Comparison of ENCODE assay signal across 24 cellular contexts in the genomic region with DNA sequence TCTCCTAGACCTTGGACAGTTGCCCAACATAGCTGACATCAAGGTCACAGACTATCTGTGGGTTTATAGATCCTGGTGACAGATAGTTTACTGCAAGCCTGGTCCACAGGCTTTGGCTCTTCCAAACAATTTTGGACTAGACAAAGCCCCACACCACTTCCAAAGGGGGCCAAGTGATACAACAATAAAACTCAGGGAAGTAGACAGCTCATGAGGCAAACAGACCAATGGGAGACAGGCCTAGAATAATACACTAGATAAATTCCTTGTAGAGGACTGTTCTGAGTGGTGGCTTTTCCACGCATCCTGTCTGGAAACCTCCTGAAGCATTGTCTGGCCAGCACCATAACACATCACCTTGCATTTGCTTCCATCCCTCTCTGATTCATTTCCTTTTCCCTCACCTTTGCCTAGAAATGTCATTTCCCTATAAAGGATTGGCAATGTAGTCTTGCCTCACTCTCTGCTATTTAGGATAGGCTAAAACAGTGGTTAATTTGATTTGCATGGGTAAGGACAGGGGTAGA.
"Had no signal": no experiment of that assay in that cellular context is flagged by ENCODE, and none has a peak within 500 bp of the region (broad histone marks: within the 10 kb centered on the region; RNA-seq: fewer than 3 reads in every experiment).

No MANE protein-coding gene starts in this region.

- DNase-seq: activated B cell treated with CpG ODN at 0.5 μM for 24 hours; activated CD4-positive, alpha-beta T cell treated with anti-CD3 and anti-CD28 coated beads for 1 hour; activated CD4-positive, alpha-beta T cell treated with anti-CD3 and anti-CD28 coated beads, Interleukin-2, amount 10 ng/mL, durations not matched to agents 24 days and 14 days; activated CD4-positive, alpha-beta T cell treated with anti-CD3 and anti-CD28 coated beads, Interleukin-2, amount 50 U/mL, for 48 hours; activated CD8-positive, alpha-beta memory T cell treated with anti-CD3 and anti-CD28 coated beads, Interleukin-2, amount 10 ng/mL, durations not matched to agents 7 days and 5 days; activated effector memory CD4-positive, alpha-beta T cell treated with Interleukin-2 at 50 U/mL for 16 hours; activated naive CD4-positive, alpha-beta T cell; activated naive CD8-positive, alpha-beta T cell treated with anti-CD3 and anti-CD28 coated beads, Interleukin-2, amount 50 U/mL, for 24 hours; activated T-cell treated with anti-CD3 and anti-CD28 coated beads, Interleukin-2, amount 50 U/mL, for 24 hours; amniotic stem cell; body of pancreas; KG1; NCI-H1048; NCI-H1417; NCI-H2029 treated with DMSO at 0.1 percent for 48 hours; NCI-H510A treated with DMSO at 0.1 percent for 48 hours; NCI-H69; NK-92 treated with Interleukin-12 subunit alpha and Interleukin-12 subunit beta, amount 100 ng/mL, for 24 hours; Peyer's patch; SIG-M5; SW 1271 had no signal

- H3K4me1 ChIP-seq: ascending aorta, body of pancreas, Peyer's patch had no signal

- H3K9me3 ChIP-seq: ascending aorta, body of pancreas, Peyer's patch had no signal

- H3K27ac ChIP-seq: ascending aorta, body of pancreas, Peyer's patch, SK-N-MC had no signal

- ATAC-seq: activated CD8-positive, alpha-beta memory T cell treated with anti-CD3 and anti-CD28 coated beads, Interleukin-2, amount 10 ng/mL, durations not matched to agents 7 days and 5 days; activated naive CD4-positive, alpha-beta T cell treated with anti-CD3 and anti-CD28 coated beads, Interleukin-2, amount 50 U/mL, for 72 hours; activated naive CD8-positive, alpha-beta T cell treated with anti-CD3 and anti-CD28 coated beads, Interleukin-2, amount 50 U/mL, for 24 hours; body of pancreas had no signal

- H3K36me3 ChIP-seq: ascending aorta, Peyer's patch had no signal

- H3K27me3 ChIP-seq: ascending aorta, body of pancreas, Peyer's patch had no signal

- H3K4me3 ChIP-seq: ascending aorta, body of pancreas, Peyer's patch, SK-N-MC had no signal
